Comparison of ENCODE assay signal across 12 cellular contexts in genomic region chr1:36401602-36402517, GRCh38. TPM values are rescaled to one million over a fixed set of nuclear protein-coding genes. Genes with fewer than 3 reads are reported as not detected.
A peak's percentile ranks its signal among the peaks of the same experiment; 100 is the strongest.
DNase-seq lines count a peak whose midpoint lies in the region; ATAC-seq and TF ChIP-seq lines count a peak whose summit lies in the region.
"Had no signal": no experiment of that assay in that cellular context is flagged by ENCODE, and none has a peak within 500 bp of the region (broad histone marks: within the 10 kb centered on the region; RNA-seq: fewer than 3 reads in every experiment).

No MANE protein-coding gene starts in this region.

- peak overlapping the region; percentile 77 for H3K9ac ChIP-seq in HUES6 (ENCODE audit: low read length)

- ATAC-seq in natural killer cell, result no peak
- ATAC-seq in GM18909 (IDR thresholded peaks at IDR 0.05; ENCODE audit: poor library complexity, unreplicated experiment), result no peak
- ATAC-seq in GM19328 (IDR thresholded peaks at IDR 0.05; ENCODE audit: unreplicated experiment), result no peak
- ATAC-seq: Panc1 had no signal

- no peaks in the 10 kb centered on the region for H3K9me3 ChIP-seq in HUES6 (ENCODE audit: control insufficient read depth, insufficient read depth, low read depth, low read length)

- intact Hi-C loops in dorsolateral prefrontal cortex (cut with DNase I), result no loop called here
- intact Hi-C loops in natural killer cell (cut with micrococcal nuclease), result loop anchor here (1.0 to 5.0 kb wide), 3 partner anchors 16 to 255 kb away; partner anchors contain the start of gene TRAPPC3

- H3K4me1 Mint-ChIP-seq in natural killer cell, result peaks cover 40 to 42% of the 10 kb centered on the region in 2 donors

- TF ChIP-seq CTCF in AG10803 (conservative IDR thresholded peaks at IDR 0.05; ENCODE audit: low read length), result no peak
- TF ChIP-seq CTCF in dorsolateral prefrontal cortex (IDR thresholded peaks at IDR 0.05 in 54 of 56, conservative IDR thresholded peaks at IDR 0.05 in 2 of 56; ENCODE audit: low read depth in 1 of 56, partially characterized antibody in 56 of 56), result no peak
- no peak for TF ChIP-seq CTCF in natural killer cell (IDR thresholded peaks at IDR 0.05)

- DNase-seq in AG10803 (ENCODE audit: low read depth) (no peak), dorsolateral prefrontal cortex (no peak), natural killer cell (no peak), NCI-H2107 treated with DMSO at 0.1 percent for 48 hours (lab: John Stamatoyannopoulos, UW; ENCODE audit: unreplicated experiment) (no peak), NCI-H2196 (lab: John Stamatoyannopoulos, UW; ENCODE audit: unreplicated experiment) (no peak)
- DNase-seq: activated CD4-positive, alpha-beta T cell treated with anti-CD3 and anti-CD28 coated beads, Interleukin-2, amount 50 U/mL, for 1 hour; cerebellar nuclear complex; NCI-H1092 had no signal

- H3K9me3 Mint-ChIP-seq in natural killer cell, result no peaks in the 10 kb centered on the region

- H3K36me3 ChIP-seq in HUES6 (ENCODE audit: control insufficient read depth, insufficient read depth, low read length), result 0 out of 2 replicates have a peak, but pooled peaks cover under 1% of the 10 kb centered on the region

- no peaks in the 10 kb centered on the region for H3K27me3 ChIP-seq in HUES6 (ENCODE audit: control insufficient read depth, insufficient read depth, low read length)
- no peaks in the 10 kb centered on the region for H3K27me3 ChIP-seq in dorsolateral prefrontal cortex

- H3K4me3 Mint-ChIP-seq in natural killer cell, result peak overlapping the region; percentile 94

- peak overlapping the region; percentile 97 to 99 for H3K27ac Mint-ChIP-seq in natural killer cell

- H3K27me3 Mint-ChIP-seq in natural killer cell (ENCODE audit: low read depth in 2 of 2), result no peaks in the 10 kb centered on the region

- H3K4me3 ChIP-seq in AG10803 (ENCODE audit: low read length) (peak overlapping the region; percentile 59), HUES6 (ENCODE audit: low read depth, low read length) (peak overlapping the region; percentile 69), dorsolateral prefrontal cortex (peak overlapping the region in 32 of 59 donors; percentile 5 to 54 (median 33))

- no peaks in the 10 kb centered on the region for H3K36me3 Mint-ChIP-seq in natural killer cell

- H3K4me1 ChIP-seq in HUES6 (ENCODE audit: control insufficient read depth, insufficient read depth, low read length), result peaks cover 10% of the 10 kb centered on the region

- H3K27ac ChIP-seq in HUES6 (ENCODE audit: low read depth, low read length) (no peak overlapping the region), dorsolateral prefrontal cortex (peak overlapping the region in 17 of 59 donors; percentile 2 to 69 (median 47))

RNA-seq across cellular contexts. Expression of gene LSM10, which starts 4.2 kb away (rescaled TPM):
- total RNA-seq in dorsolateral prefrontal cortex, result 10 to 100 TPM; 20.2 to 48.4 (median 34.9) TPM
- total RNA-seq in natural killer cell, result 10 to 100 TPM; 25.2 to 30.4 (median 26.6) TPM

RNA-seq across cellular contexts. Expression of gene STK40, which starts 16.1 kb away (rescaled TPM):
- total RNA-seq in dorsolateral prefrontal cortex (10 to 100 TPM; 17.4 to 52.5 (median 29.0) TPM), natural killer cell (10 to 100 TPM; 55.9 to 65.3 (median 59.8) TPM)

RNA-seq across cellular contexts. Expression of gene OSCP1, which starts 48.4 kb away (rescaled TPM):
- total RNA-seq in dorsolateral prefrontal cortex (10 to 100 TPM; 17.0 to 49.3 (median 30.6) TPM), natural killer cell (1 to 10 TPM in 1 of 3 donors, not detected in 2; 2.3 TPM)

Comparison
In these comparisons a context has a peak if more than half of its experiments do, and no peak if none do; other contexts are left out.
1. RNA of gene OSCP1, which starts 48.4 kb away (total RNA-seq): 17.0 to 49.3 TPM in dorsolateral prefrontal cortex; 2.3 TPM in natural killer cell; every median in the first group is over 4 times any median in the second.
2. Peak in every context shown above with its lines, with median percentiles within 50 percentile points of each other: H3K4me3 ChIP-seq.